10 cellular contexts compared by ENCODE assay signal in genomic region chr17:57833597-57833939, GRCh38. TPM values are rescaled to one million over a fixed set of nuclear protein-coding genes. Genes with fewer than 3 reads are reported as not detected.
DNase-seq lines count a peak whose midpoint lies in the region; ATAC-seq, FAIRE-seq and TF ChIP-seq lines count a peak whose summit lies in the region.
"Had no signal": no experiment of that assay in that cellular context is flagged by ENCODE, and none has a peak within 500 bp of the region (broad histone marks: within the 10 kb centered on the region; RNA-seq: fewer than 3 reads in every experiment).

No MANE protein-coding gene starts in this region.

- H3K36me3 Mint-ChIP-seq in neural progenitor cell: peaks cover 8% of the 10 kb centered on the region

- TF ChIP-seq RAD21 in GM12878 (IDR thresholded peaks at IDR 0.05; ENCODE audit: insufficient read depth, low read depth, low read length): no peak

- ATAC-seq in GM12878 (no peak), GM18519 (IDR thresholded peaks at IDR 0.05; ENCODE audit: low FRiP score, unreplicated experiment) (no peak)

- H3K27me3 ChIP-seq in A673 (replicated peaks; ENCODE audit: insufficient read depth, low read depth, low read length, poor library complexity) (no peaks in the 10 kb centered on the region), HUES6 (ENCODE audit: control insufficient read depth, insufficient read depth, low read length) (no peaks in the 10 kb centered on the region), GM12878 (replicated peaks in 1 of 2; ENCODE audit: control insufficient read depth in 2 of 2, insufficient read depth in 2 of 2, low read length in 1 of 2) (no peaks in the 10 kb centered on the region), neural progenitor cell (no peaks in the 10 kb centered on the region)
- H3K27me3 ChIP-seq: left lung had no signal

- no peak overlapping the region for H3K4me2 ChIP-seq in GM12878 (ENCODE audit: control insufficient read depth, insufficient read depth)
- peak overlapping the region; percentile 75 for H3K4me2 ChIP-seq in neural progenitor cell

- WGBS in GM12878 (ENCODE audit: insufficient coverage, insufficient replicate concordance, low lambda C conversion rate, missing lambda C conversion rate): 50% methylated on average over 2 of the region's 2 CpGs

- no peak overlapping the region for H3K27ac Mint-ChIP-seq in neural progenitor cell
- H3K27ac Mint-ChIP-seq: activated T-cell treated with anti-CD3 and anti-CD28 coated beads, Interleukin-2, amount 50 U/mL, for 24 hours had no signal

- RAD21 ChIA-PET in GM12878 (lab: Charles Lee; ENCODE audit: unreplicated experiment): interaction anchor here (0.5 to 1.6 kb wide), 10 partner anchors 32 to 704 kb away, joined by 3 to 7 read pairs (median 4); no protein-coding TSS in a partner anchor

- no peak for TF ChIP-seq EP300 in GM12878 (IDR thresholded peaks at IDR 0.05; ENCODE audit: borderline replicate concordance in 1 of 2, control insufficient read depth in 1 of 2, low read depth in 2 of 2, low read length in 2 of 2)

- POLR2A ChIA-PET in A673 (lab: Charles Lee; ENCODE audit: low non-redundant PET) (no interaction called here), GM12878 (lab: Charles Lee) (interaction anchor here (1.1 kb wide), 1 partner anchor 17 kb away, joined by 3 read pairs; the partner anchor contains the start of gene MRPS23)

- H3K79me2 ChIP-seq in GM12878 (ENCODE audit: control insufficient read depth, insufficient read depth, low read length) (no peaks in the 10 kb centered on the region), neural progenitor cell (ENCODE audit: low read depth) (no peaks in the 10 kb centered on the region)

- H3K27me3 Mint-ChIP-seq in neural progenitor cell (ENCODE audit: insufficient read depth, low read depth): no peaks in the 10 kb centered on the region
- H3K27me3 Mint-ChIP-seq: activated T-cell treated with anti-CD3 and anti-CD28 coated beads, Interleukin-2, amount 50 U/mL, for 24 hours had no signal

- H2AFZ ChIP-seq in GM12878 (ENCODE audit: control insufficient read depth, low read depth, low read length) (no peak overlapping the region), neural progenitor cell (replicated peaks) (no peak overlapping the region)

- FAIRE-seq in GM12878 (lab: Jason Lieb, UNC): peak; percentile 18

- H3K4me1 ChIP-seq in A673 (ENCODE audit: insufficient read depth, low read length, poor library complexity, severe bottlenecking) (peaks cover 10% of the 10 kb centered on the region), HUES6 (ENCODE audit: control insufficient read depth, insufficient read depth, low read length) (peaks cover 19% of the 10 kb centered on the region), GM12878 (ENCODE audit: control insufficient read depth, insufficient read depth, low read length) (peaks cover 5% of the 10 kb centered on the region; the same call in 1 of the 2 replicates), neural progenitor cell (peaks cover 12% of the 10 kb centered on the region)

- H3K36me3 ChIP-seq in A673 (ENCODE audit: insufficient read depth, low read length, poor library complexity, severe bottlenecking) (peaks cover 3% of the 10 kb centered on the region), HUES6 (ENCODE audit: control insufficient read depth, insufficient read depth, low read length) (peaks cover 9% of the 10 kb centered on the region), GM12878 (ENCODE audit: control insufficient read depth in 2 of 2, insufficient read depth in 2 of 2, low read length in 1 of 2) (peaks cover under 1 to 2% of the 10 kb centered on the region in 2 experiments; a peak in 2 of 4 replicates), neural progenitor cell (no peaks in the 10 kb centered on the region)

- SMC1A ChIA-PET in GM12878 (lab: Charles Lee; ENCODE audit: uncharacterized antibody, unreplicated experiment): interaction anchor here (0.5 to 1.7 kb wide), 7 partner anchors 21 to 704 kb away, joined by 3 to 6 read pairs (median 5); no protein-coding TSS in a partner anchor

- BruUV-seq in A673 (replicated peaks; lab: Mats Ljungman, UMichigan) (no TSS peak), GM12878 (replicated peaks; lab: Mats Ljungman, UMichigan) (no TSS peak)

- peaks cover 30% of the 10 kb centered on the region for H3F3A ChIP-seq in neural progenitor cell (ENCODE audit: low read depth)

- in situ Hi-C loops in GM12878 (cut with MboI): no loop called here

- no peaks in the 10 kb centered on the region for H4K20me1 ChIP-seq in GM12878 (ENCODE audit: control insufficient read depth, insufficient read depth)
- H4K20me1 ChIP-seq in neural progenitor cell (ENCODE audit: low read depth): no peaks in the 10 kb centered on the region

- H3K9me3 Mint-ChIP-seq in neural progenitor cell: no peaks in the 10 kb centered on the region
- H3K9me3 Mint-ChIP-seq: activated T-cell treated with anti-CD3 and anti-CD28 coated beads, Interleukin-2, amount 50 U/mL, for 24 hours had no signal

- no peak overlapping the region for H3K4me3 Mint-ChIP-seq in neural progenitor cell
- H3K4me3 Mint-ChIP-seq: activated T-cell treated with anti-CD3 and anti-CD28 coated beads, Interleukin-2, amount 50 U/mL, for 24 hours had no signal

- CTCF ChIA-PET in A673 (lab: Charles Lee) (interaction anchor here (0.5 to 2.4 kb wide), 13 partner anchors 14 to 590 kb away, joined by 3 to 29 read pairs (median 7); partner anchors contain the start of gene MRPS23), GM12878 (lab: Yijun Ruan, JAX) (interaction anchor here (0.6 to 6.4 kb wide), 41 partner anchors 8 to 761 kb away, joined by 3 to 55 read pairs (median 4); partner anchors contain the start of genes CCDC182 and MRPS23)

- TF ChIP-seq POLR2A in GM12878 (IDR thresholded peaks at IDR 0.05; ENCODE audit: low read depth, low read length): no peak

- H3K27ac ChIP-seq in A673 (ENCODE audit: low read depth, low read length, poor library complexity, severe bottlenecking): no peak overlapping the region
- no peak overlapping the region for H3K27ac ChIP-seq in HUES6 (ENCODE audit: low read depth, low read length)
- H3K27ac ChIP-seq in GM12878 (ENCODE audit: control insufficient read depth, insufficient read depth): no peak overlapping the region
- H3K27ac ChIP-seq in neural progenitor cell: no peak overlapping the region
- no peak overlapping the region for H3K27ac ChIP-seq in caudate nucleus (ENCODE audit: low read depth, low read length)

- H3K9me3 ChIP-seq in A673 (ENCODE audit: low read depth, low read length, poor library complexity, severe bottlenecking): no peaks in the 10 kb centered on the region
- no peaks in the 10 kb centered on the region for H3K9me3 ChIP-seq in HUES6 (ENCODE audit: control insufficient read depth, insufficient read depth, low read depth, low read length)
- H3K9me3 ChIP-seq in GM12878 (replicated peaks; ENCODE audit: control insufficient read depth, insufficient read depth, low read length): no peaks in the 10 kb centered on the region
- H3K9me3 ChIP-seq in neural progenitor cell (ENCODE audit: low read depth): no peaks in the 10 kb centered on the region
- H3K9me3 ChIP-seq: left lung had no signal

- intact Hi-C loops in A673 (cut with micrococcal nuclease; ENCODE audit: unreplicated experiment) (loop anchor here (1.0 to 5.0 kb wide), 4 partner anchors 86 to 702 kb away; partner anchors contain the start of gene CCDC182), GM12878 (cut with micrococcal nuclease; ENCODE audit: unreplicated experiment) (loop anchor here (5.0 kb wide), 1 partner anchor 701 kb away; no protein-coding TSS in a partner anchor)

- TF ChIP-seq CTCF in A673 (conservative IDR thresholded peaks at IDR 0.05; ENCODE audit: low read depth, low read length): no peak
- no peak for TF ChIP-seq CTCF in GM12878 (IDR thresholded peaks at IDR 0.05 in 2 of 3, conservative IDR thresholded peaks at IDR 0.05 in 1 of 3; ENCODE audit: control insufficient read depth in 2 of 3, extremely low read depth in 1 of 3, insufficient read depth in 1 of 3, low read depth in 3 of 3, low read length in 3 of 3)
- no peak for TF ChIP-seq CTCF in neural progenitor cell (IDR thresholded peaks at IDR 0.05)

- no peak overlapping the region for H3K9ac ChIP-seq in HUES6 (ENCODE audit: low read length)
- no peak overlapping the region for H3K9ac ChIP-seq in GM12878 (ENCODE audit: control insufficient read depth, insufficient read depth, low read length)
- no peak overlapping the region for H3K9ac ChIP-seq in neural progenitor cell

- DNase-seq in A673 (ENCODE audit: low spot score) (no peak), GM12878 (ENCODE audit: low read depth, low spot score) (no peak), neural progenitor cell (ENCODE audit: low spot score) (no peak), caudate nucleus (lab: John Stamatoyannopoulos, UW) (no peak), inferior parietal cortex (ENCODE audit: extremely low spot score) (no peak), NCI-H1417 treated with DMSO at 0.1 percent for 48 hours (lab: John Stamatoyannopoulos, UW) (no peak)

- peaks cover 16% of the 10 kb centered on the region for H3K4me1 Mint-ChIP-seq in neural progenitor cell

- H3K4me3 ChIP-seq in A673 (ENCODE audit: low read depth, low read length, poor library complexity, severe bottlenecking) (peak overlapping the region; percentile 39), HUES6 (ENCODE audit: low read depth, low read length) (peak overlapping the region; percentile 58; the same call in 1 of the 2 replicates), GM12878 (no peak overlapping the region), neural progenitor cell (no peak overlapping the region)

TF ChIP-seq in GM12878, 131 proteins besides CTCF, POLR2A, EP300 and RAD21:
- TF ChIP-seq CBX3 (IDR thresholded peaks at IDR 0.05; ENCODE audit: borderline replicate concordance, low read depth) (no peak), FOXK2 (IDR thresholded peaks at IDR 0.05) (no peak), STAT1 (conservative IDR thresholded peaks at IDR 0.05) (no peak), LARP7 (IDR thresholded peaks at IDR 0.05) (no peak)

RNA-seq across cellular contexts. Expression of gene MRPS23, which starts 16.3 kb away (rescaled TPM):
- total RNA-seq in A673 (2021) (94.2 and 100 TPM in 2 replicates), GM12878 (2014; rRNA removed) (52.0 and 65.3 TPM in 2 replicates), GM12878 (2014; rRNA removed; fragmentation: Illumina TruSeq; extraction: Trizol) (74.9 and 87.0 TPM in 2 replicates), GM12878 (2021) (69.0 and 76.8 TPM in 2 replicates), neural progenitor cell (ENCODE audit: low replicate concordance) (16.4 and 33.3 TPM in 2 replicates)
- 29.8 and 30.2 TPM in 2 replicates for total RNA-seq in GM12878 (2013; cell fraction: nucleolus; rRNA removed)
- 41.5 TPM for polyA plus RNA-seq in GM12878 (2011; ENCODE audit: low read depth)
- polyA plus RNA-seq in GM12878 (2011; rRNA removed) (76.8 and 84.7 TPM in 2 replicates), GM12878 (2014; fragmentation: Illumina TruSeq; extraction: Trizol) (51.8 and 75.0 TPM in 2 replicates), GM12878 (2014; fragmentation: Nextera tagmentation; extraction: Ambion mirVana) (100 to 1,000 TPM; 186 to 237 TPM), GM12878 (2014; rRNA removed) (88.9 and 95.3 TPM in 2 replicates), GM12878 (2016; fragmentation: Nextera tagmentation; extraction: Ambion mirVana) (100 to 1,000 TPM; 116 to 120 TPM)
- 40.3 and 58.5 TPM in 2 replicates for polyA plus RNA-seq in GM12878 (2011; cell fraction: cytosol; rRNA removed)
- polyA plus RNA-seq in GM12878 (2011; cell fraction: nucleus; rRNA removed): 32.9 and 47.2 TPM in 2 replicates
- polyA plus RNA-seq in GM12878 (2012): 41.4 and 49.7 TPM in 2 replicates
- 18.6 and 25.4 TPM in 2 replicates for polyA minus RNA-seq in GM12878 (2011; rRNA and poly(A)+ RNA removed)
- polyA minus RNA-seq in GM12878 (2011; cell fraction: cytosol; rRNA and poly(A)+ RNA removed): 5.7 and 8.6 TPM in 2 replicates
- 13.5 and 23.5 TPM in 2 replicates for polyA minus RNA-seq in GM12878 (2011; cell fraction: nucleus; rRNA and poly(A)+ RNA removed)

Comparison
In these comparisons a context has a peak if more than half of its experiments do, and no peak if none do; other contexts are left out.
1. H3K4me3 ChIP-seq: peak in A673 (single experiment) and HUES6 (single experiment); none in GM12878 (single experiment) and neural progenitor cell (single experiment).